Comparison of ENCODE assay signal across 8 cellular contexts in the genomic region with DNA sequence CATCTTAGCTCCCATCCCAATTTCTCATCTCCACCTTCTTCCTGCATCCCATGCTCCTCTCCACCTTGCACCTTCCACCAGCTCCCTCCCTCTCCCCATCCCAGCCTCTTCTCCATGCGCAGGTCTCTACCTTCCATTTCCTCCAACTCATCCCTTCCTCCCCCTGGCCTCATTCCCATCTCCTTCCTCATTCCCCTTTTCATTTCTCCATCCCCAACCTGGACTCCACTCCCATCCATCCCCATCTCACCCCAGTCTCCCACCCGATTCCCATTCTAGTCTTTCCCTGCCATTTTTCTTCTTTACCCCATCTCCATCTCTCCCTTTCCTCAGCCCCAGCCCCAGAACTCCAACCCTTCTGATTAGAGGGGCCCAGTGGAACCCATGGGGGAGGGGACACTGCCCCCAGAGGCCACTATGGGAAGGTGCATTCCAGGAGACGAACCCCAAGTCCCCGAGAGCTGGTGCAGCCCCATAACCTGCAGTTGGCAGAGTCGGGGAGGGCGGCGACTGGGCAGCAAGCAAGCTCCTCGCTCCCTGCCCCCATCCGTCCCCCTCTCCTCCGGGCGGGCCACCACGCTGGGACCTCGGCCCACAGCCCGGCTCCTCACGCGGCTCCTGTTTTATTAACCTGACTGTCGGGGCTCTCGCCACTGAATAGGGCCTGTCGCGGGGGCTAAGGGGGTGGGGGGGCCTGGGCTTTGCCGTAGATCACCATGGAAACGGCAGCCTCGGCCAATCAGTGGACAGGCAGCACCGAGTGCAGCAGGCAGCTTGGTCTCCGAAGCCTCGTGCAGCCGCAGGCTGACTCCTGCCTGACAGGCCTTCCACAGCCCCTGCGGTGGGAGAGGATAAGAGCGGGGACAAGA.
DNase-seq lines count a peak whose midpoint lies in the region; ATAC-seq, FAIRE-seq and TF ChIP-seq lines count a peak whose summit lies in the region.

No MANE protein-coding gene starts in this region.

- H3K4me1 ChIP-seq in HUES64 (ENCODE audit: insufficient read depth, low read length): peaks cover 44% of the 10 kb centered on the region
- H3K4me1 ChIP-seq in pancreas: no peaks in the 10 kb centered on the region

- H3K36me3 ChIP-seq in HUES64 (ENCODE audit: insufficient read depth, low read length) (no peaks in the 10 kb centered on the region), pancreas (no peaks in the 10 kb centered on the region)

- ATAC-seq in pancreas (peak in 3 of 4 donors; percentile 45 to 72 (median 68)), HG03439 (IDR thresholded peaks at IDR 0.05; ENCODE audit: unreplicated experiment) (no peak)

- H3K9me3 ChIP-seq in HUES64 (ENCODE audit: insufficient read depth, low read depth, low read length) (no peaks in the 10 kb centered on the region), pancreas (no peaks in the 10 kb centered on the region)

- peak overlapping the region; percentile 15; the same call in 1 of the 2 replicates for H3K27ac ChIP-seq in HUES64 (ENCODE audit: low read depth, low read length)
- H3K27ac ChIP-seq in pancreas: no peak overlapping the region

- H3K4me3 ChIP-seq in AG09309 (ENCODE audit: control insufficient read depth, low read depth, low read length) (no peak overlapping the region; the same call in 1 of the 2 replicates), HUES64 (ENCODE audit: low read length) (peak overlapping the region; percentile 39), pancreas (no peak overlapping the region)

- TF ChIP-seq CTCF in AG09309 (IDR thresholded peaks at IDR 0.05; ENCODE audit: control insufficient read depth, insufficient read depth, low read depth, low read length, missing control alignments): peak; percentile 69
- peak; percentile 65 for TF ChIP-seq CTCF in GM13977 (IDR thresholded peaks at IDR 0.05; ENCODE audit: extremely low read depth, insufficient read depth, missing control alignments)
- peak; percentile 25 to 35 (median 31) for TF ChIP-seq CTCF in pancreas (IDR thresholded peaks at IDR 0.05)

- WGBS in HUES64: 5% methylated on average over 29 of the region's 29 CpGs
- WGBS in pancreas, 2 donors: 14 to 16% methylated on average over 28 to 29 of the region's 29 CpGs

- intact Hi-C loops in pancreas (cut with DNase I): no loop called here

- H3K9ac ChIP-seq in HUES64 (ENCODE audit: low read depth, low read length): no peak overlapping the region

- FAIRE-seq in pancreas (lab: Jason Lieb, UNC): no peak

- DNase-seq in AG09309 (ENCODE audit: low read depth) (no peak), GM13977 (ENCODE audit: low spot score) (peak; percentile 69), erythroblast (lab: John Stamatoyannopoulos, UW) (peak; percentile 25 to 36), pancreas (peak in 1 of 6 donors; percentile 57), NCI-H2107 (lab: John Stamatoyannopoulos, UW) (no peak)
- DNase-seq in activated CD4-positive, alpha-beta T cell treated with anti-CD3 and anti-CD28 coated beads, Interleukin-2, amount 50 U/mL, for 4 hours: peak; percentile 5

- in situ Hi-C loops in GM13977 (cut with MboI; ENCODE audit: low pct_unique_long_range_greater_than_20kb, low sequenced_read_pairs, unreplicated experiment): no loop called here

- TF ChIP-seq POLR2A in erythroblast (IDR thresholded peaks at IDR 0.05; ENCODE audit: low read length): no peak

- H3K27me3 ChIP-seq in HUES64 (ENCODE audit: insufficient read depth, low read length) (no peaks in the 10 kb centered on the region), pancreas (no peaks in the 10 kb centered on the region)

Comparison
In these comparisons a context has a peak if more than half of its experiments do, and no peak if none do; other contexts are left out.
1. DNase-seq: peak in GM13977 (single experiment), activated CD4-positive, alpha-beta T cell treated with anti-CD3 and anti-CD28 coated beads, Interleukin-2, amount 50 U/mL, for 4 hours (2 of 2) and erythroblast (2 of 2); none in AG09309 (single experiment) and NCI-H2107 (single experiment).
2. Peak in every context shown above with its lines, with median percentiles within 50 percentile points of each other: CTCF ChIP-seq.